ENCODE assay signal across 30 cellular contexts in genomic region chr10:116670706-116671105, GRCh38. TPM values are rescaled to one million over a fixed set of nuclear protein-coding genes. Genes with fewer than 3 reads are reported as not detected.
DNase-seq lines count a peak whose midpoint lies in the region; ATAC-seq and TF ChIP-seq lines count a peak whose summit lies in the region.
"Had no signal": no experiment of that assay in that cellular context is flagged by ENCODE, and none has a peak within 500 bp of the region (broad histone marks: within the 10 kb centered on the region; RNA-seq: fewer than 3 reads in every experiment).

No MANE protein-coding gene starts in this region.

- no peaks in the 10 kb centered on the region for H3K36me3 ChIP-seq in GM23338 (ENCODE audit: insufficient read depth)
- peaks cover 16% of the 10 kb centered on the region for H3K36me3 ChIP-seq in HUES6 (ENCODE audit: control insufficient read depth, insufficient read depth, low read length)
- H3K36me3 ChIP-seq in neural progenitor cell, result no peaks in the 10 kb centered on the region
- H3K36me3 ChIP-seq: HAP-1, neutrophil, SJCRH30 had no signal

- H3K27ac Mint-ChIP-seq in GM23338, result peak overlapping the region; percentile 83
- peak overlapping the region; percentile 61 for H3K27ac Mint-ChIP-seq in endothelial cell (ENCODE audit: unreplicated experiment)
- H3K27ac Mint-ChIP-seq in neural progenitor cell, result peak overlapping the region; percentile 32
- H3K27ac Mint-ChIP-seq in natural killer cell treated with Interleukin-12 subunit alpha and Interleukin-12 subunit beta and Interleukin-15 and Interleukin-18, amount 100 ng/mL, for 72 hours, result no peak overlapping the region

- H3K9me3 ChIP-seq in HUES6 (ENCODE audit: control insufficient read depth, insufficient read depth, low read depth, low read length), result no peaks in the 10 kb centered on the region
- no peaks in the 10 kb centered on the region for H3K9me3 ChIP-seq in neural progenitor cell (ENCODE audit: low read depth)
- H3K9me3 ChIP-seq: adrenal gland, esophagus squamous epithelium, HAP-1, neutrophil, SJCRH30 had no signal

- H3K9me3 Mint-ChIP-seq in GM23338 (no peaks in the 10 kb centered on the region), endothelial cell (ENCODE audit: unreplicated experiment) (no peaks in the 10 kb centered on the region), neural progenitor cell (peaks cover 4% of the 10 kb centered on the region)
- H3K9me3 Mint-ChIP-seq in natural killer cell treated with Interleukin-12 subunit alpha and Interleukin-12 subunit beta and Interleukin-15 and Interleukin-18, amount 100 ng/mL, for 72 hours, result no peaks in the 10 kb centered on the region

- H3K4me1 ChIP-seq in GM23338 (ENCODE audit: insufficient read depth), result peaks cover 24% of the 10 kb centered on the region
- peaks cover 19% of the 10 kb centered on the region for H3K4me1 ChIP-seq in HUES6 (ENCODE audit: control insufficient read depth, insufficient read depth, low read length)
- H3K4me1 ChIP-seq in neural progenitor cell, result peaks cover 10% of the 10 kb centered on the region

- H3K4me2 ChIP-seq in GM23338 (peak overlapping the region; percentile 90), neural progenitor cell (peak overlapping the region; percentile 79)

- H3K27me3 Mint-ChIP-seq in GM23338 (ENCODE audit: insufficient read depth, low read depth, poor library complexity) (peaks cover 3% of the 10 kb centered on the region), endothelial cell (ENCODE audit: unreplicated experiment) (peaks cover 2% of the 10 kb centered on the region), neural progenitor cell (ENCODE audit: insufficient read depth, low read depth) (peaks cover 5% of the 10 kb centered on the region)
- H3K27me3 Mint-ChIP-seq in natural killer cell treated with Interleukin-12 subunit alpha and Interleukin-12 subunit beta and Interleukin-15 and Interleukin-18, amount 100 ng/mL, for 72 hours, result peaks cover 0 to 7% of the 10 kb centered on the region in 2 donors

- ATAC-seq in GM23338, result peak; percentile 2; the same call in 1 of the 3 replicates
- ATAC-seq in natural killer cell treated with Interleukin-12 subunit alpha and Interleukin-12 subunit beta and Interleukin-15 and Interleukin-18, amount 100 ng/mL, for 72 hours, result no peak
- ATAC-seq: GM12878 had no signal

- DNase-seq in GM23338 (ENCODE audit: low spot score), result no peak
- no peak for DNase-seq in endothelial cell (ENCODE audit: low spot score)
- DNase-seq in neural progenitor cell (ENCODE audit: low spot score), result no peak
- no peak for DNase-seq in natural killer cell treated with Interleukin-12 subunit alpha and Interleukin-12 subunit beta and Interleukin-15 and Interleukin-18, amount 100 ng/mL, for 72 hours (ENCODE audit: low spot score)
- DNase-seq in iPS-NIHi7 (ENCODE audit: extremely low spot score), result no peak
- no peak for DNase-seq in DMS153 treated with DMSO at 0.1 percent for 48 hours (lab: John Stamatoyannopoulos, UW; ENCODE audit: unreplicated experiment)
- DNase-seq: activated CD4-positive, alpha-beta T cell treated with anti-CD3 and anti-CD28 coated beads for 1 hour; activated T-cell treated with anti-CD3 and anti-CD28 coated beads, Interleukin-2, amount 50 U/mL, for 1 hour; C1 segment of cervical spinal cord; Calu3; esophagus squamous epithelium; hippocampal formation; NCI-H1436; NCI-H2107; NCI-H510A; SJCRH30; stimulated activated CD4-positive, alpha-beta T cell treated with anti-CD3 and anti-CD28 coated beads, Interleukin-1b, Interleukin-23, amount 100 ng/mL, for 48 hours had no signal

- H3K79me2 ChIP-seq in GM23338 (replicated peaks; ENCODE audit: insufficient read depth) (peaks cover 6% of the 10 kb centered on the region), neural progenitor cell (ENCODE audit: low read depth) (no peaks in the 10 kb centered on the region)

- peak overlapping the region; percentile 74 for H3K4me3 Mint-ChIP-seq in GM23338
- peak overlapping the region; percentile 86 for H3K4me3 Mint-ChIP-seq in endothelial cell (ENCODE audit: unreplicated experiment)
- H3K4me3 Mint-ChIP-seq in neural progenitor cell, result peak overlapping the region; percentile 75
- H3K4me3 Mint-ChIP-seq in natural killer cell treated with Interleukin-12 subunit alpha and Interleukin-12 subunit beta and Interleukin-15 and Interleukin-18, amount 100 ng/mL, for 72 hours, result no peak overlapping the region

- H3F3A ChIP-seq in GM23338 (replicated peaks; ENCODE audit: low read depth) (no peaks in the 10 kb centered on the region), neural progenitor cell (ENCODE audit: low read depth) (no peaks in the 10 kb centered on the region)

- TF ChIP-seq CTCF in GM23338 (conservative IDR thresholded peaks at IDR 0.05; ENCODE audit: low read depth in 2 of 2) (no peak), endothelial cell (IDR thresholded peaks at IDR 0.05; ENCODE audit: unreplicated experiment) (no peak), neural progenitor cell (IDR thresholded peaks at IDR 0.05) (no peak)

- H3K9me2 ChIP-seq in GM23338 (ENCODE audit: insufficient read depth), result no peaks in the 10 kb centered on the region

- H3K4me3 ChIP-seq in GM23338, result peak overlapping the region; percentile 90; the same call in 1 of the 2 replicates
- peak overlapping the region; percentile 75 for H3K4me3 ChIP-seq in HUES6 (ENCODE audit: low read depth, low read length)
- no peak overlapping the region for H3K4me3 ChIP-seq in neural progenitor cell
- H3K4me3 ChIP-seq: GM12878, HAP-1, SJCRH30 had no signal

- H3K9ac ChIP-seq in HUES6 (ENCODE audit: low read length), result no peak overlapping the region
- H3K9ac ChIP-seq in neural progenitor cell, result no peak overlapping the region

- H4K20me1 ChIP-seq in GM23338 (replicated peaks; ENCODE audit: insufficient read depth), result no peaks in the 10 kb centered on the region; the same call in 1 of the 2 replicates
- no peaks in the 10 kb centered on the region for H4K20me1 ChIP-seq in neural progenitor cell (ENCODE audit: low read depth)

- H3K27me3 ChIP-seq in GM23338 (ENCODE audit: insufficient read depth) (no peaks in the 10 kb centered on the region), HUES6 (ENCODE audit: control insufficient read depth, insufficient read depth, low read length) (no peaks in the 10 kb centered on the region), neural progenitor cell (no peaks in the 10 kb centered on the region)
- H3K27me3 ChIP-seq: adrenal gland had no signal

- H3K27ac ChIP-seq in GM23338 (ENCODE audit: low read depth) (no peak overlapping the region), HUES6 (ENCODE audit: low read depth, low read length) (no peak overlapping the region), neural progenitor cell (no peak overlapping the region)
- H3K27ac ChIP-seq: coronary artery, neutrophil, SJCRH30 had no signal

- H2AFZ ChIP-seq in GM23338, result peak overlapping the region; percentile 90
- peak overlapping the region; percentile 43 for H2AFZ ChIP-seq in neural progenitor cell (replicated peaks)

- H3K4me1 Mint-ChIP-seq in GM23338 (peaks cover 26% of the 10 kb centered on the region), endothelial cell (ENCODE audit: unreplicated experiment) (peaks cover 12% of the 10 kb centered on the region), neural progenitor cell (peaks cover 17% of the 10 kb centered on the region)
- H3K4me1 Mint-ChIP-seq in natural killer cell treated with Interleukin-12 subunit alpha and Interleukin-12 subunit beta and Interleukin-15 and Interleukin-18, amount 100 ng/mL, for 72 hours (ENCODE audit: low read depth in 2 of 2), result no peaks in the 10 kb centered on the region

- H3K36me3 Mint-ChIP-seq in GM23338 (ENCODE audit: low read depth) (peaks cover 21% of the 10 kb centered on the region), endothelial cell (ENCODE audit: low read depth, unreplicated experiment) (peaks cover 6% of the 10 kb centered on the region), neural progenitor cell (no peaks in the 10 kb centered on the region)
- H3K36me3 Mint-ChIP-seq in natural killer cell treated with Interleukin-12 subunit alpha and Interleukin-12 subunit beta and Interleukin-15 and Interleukin-18, amount 100 ng/mL, for 72 hours, result no peaks in the 10 kb centered on the region

TF ChIP-seq in GM23338, 12 proteins besides CTCF, POLR2A, EP300 and RAD21 (continues in another document):
- no peak for TF ChIP-seq POLR2AphosphoS5 (IDR thresholded peaks at IDR 0.05; ENCODE audit: low read depth)
- TF ChIP-seq, protein P1, sequence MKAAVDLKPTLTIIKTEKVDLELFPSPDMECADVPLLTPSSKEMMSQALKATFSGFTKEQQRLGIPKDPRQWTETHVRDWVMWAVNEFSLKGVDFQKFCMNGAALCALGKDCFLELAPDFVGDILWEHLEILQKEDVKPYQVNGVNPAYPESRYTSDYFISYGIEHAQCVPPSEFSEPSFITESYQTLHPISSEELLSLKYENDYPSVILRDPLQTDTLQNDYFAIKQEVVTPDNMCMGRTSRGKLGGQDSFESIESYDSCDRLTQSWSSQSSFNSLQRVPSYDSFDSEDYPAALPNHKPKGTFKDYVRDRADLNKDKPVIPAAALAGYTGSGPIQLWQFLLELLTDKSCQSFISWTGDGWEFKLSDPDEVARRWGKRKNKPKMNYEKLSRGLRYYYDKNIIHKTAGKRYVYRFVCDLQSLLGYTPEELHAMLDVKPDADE (IDR thresholded peaks at IDR 0.05), result no peak
- no peak for TF ChIP-seq CREB1 (CRISPR knock-in tag; IDR thresholded peaks at IDR 0.05; ENCODE audit: low read depth)

RNA-seq across cellular contexts. Expression of gene PNLIPRP2, which starts 50.0 kb away (rescaled TPM):
- not detected in 2 replicates for total RNA-seq in GM23338 (2014; rRNA removed; shearing (Covaris generic))
- polyA plus RNA-seq in GM23338 (2016; fragmentation: Nextera tagmentation; extraction: Ambion mirVana), result 0.19 and 0.24 TPM in 2 replicates
- not detected for total RNA-seq in endothelial cell (ENCODE audit: unreplicated experiment)
- total RNA-seq in neural progenitor cell (ENCODE audit: low replicate concordance), result 0.74 and 1.6 TPM in 2 replicates
- not detected for total RNA-seq in natural killer cell treated with Interleukin-12 subunit alpha and Interleukin-12 subunit beta and Interleukin-15 and Interleukin-18, amount 100 ng/mL, for 72 hours
- total RNA-seq: bronchial epithelial cell; Calu3; Daoy; esophagus squamous epithelium; frontal cortex; pulmonary artery endothelial cell; SJCRH30; T-helper 1 cell treated with Interleukin-12 subunit alpha and Interleukin-12 subunit beta and Interleukin-4 antibody, amounts not matched to agents 30 ng/mL and 1 ng/mL, for 36 hours; urinary bladder had no signal
- polyA plus RNA-seq: AG04450, GM12878 had no signal

Comparison
In these comparisons a context has a peak if more than half of its experiments do, and no peak if none do; other contexts are left out.
1. H3K27ac Mint-ChIP-seq: peak in GM23338 (single experiment), endothelial cell (single experiment) and neural progenitor cell (single experiment); none in natural killer cell treated with Interleukin-12 subunit alpha and Interleukin-12 subunit beta and Interleukin-15 and Interleukin-18, amount 100 ng/mL, for 72 hours (0 of 2).